8 cellular contexts compared by ENCODE assay signal in genomic region chr17:65556014-65556909, GRCh38. TPM values are rescaled to one million over a fixed set of nuclear protein-coding genes. Genes with fewer than 3 reads are reported as not detected.
DNase-seq lines count a peak whose midpoint lies in the region; ATAC-seq, FAIRE-seq and TF ChIP-seq lines count a peak whose summit lies in the region.

No MANE protein-coding gene starts in this region.

- WGBS in right lobe of liver (ENCODE audit: insufficient coverage, low coverage, low lambda C conversion rate, missing lambda C conversion rate): 34% methylated on average over 5 of the region's 17 CpGs

- peak; percentile 63 for DNase-seq in AG08396 (ENCODE audit: low spot score)
- peak; percentile 43 for DNase-seq in GM18507 (ENCODE audit: extremely low spot score, insufficient read length, low read depth)
- peak; percentile 70 for DNase-seq in NCI-H146 (lab: John Stamatoyannopoulos, UW)
- peak; percentile 95 for DNase-seq in activated CD4-positive, alpha-beta T cell treated with anti-CD3 and anti-CD28 coated beads for 24 hours (ENCODE audit: low read depth in 2 of 2)
- DNase-seq in choroid plexus epithelial cell (ENCODE audit: low read depth): peak; percentile 79
- peak; percentile 82 to 86 (median 82) for DNase-seq in right lobe of liver
- DNase-seq in stimulated activated CD4-positive, alpha-beta T cell treated with anti-CD3 and anti-CD28 coated beads, Interleukin-4, amount 100 ng/mL, for 48 hours (ENCODE audit: low read depth in 2 of 2): peak; percentile 90 to 97
- DNase-seq in cerebellum (ENCODE audit: low spot score): no peak

- peaks cover 0 to 7% (median 0%) of the 10 kb centered on the region in 4 donors for H3K4me1 ChIP-seq in right lobe of liver

- H3K9me3 ChIP-seq in right lobe of liver: no peaks in the 10 kb centered on the region

- H3K4me3 ChIP-seq in choroid plexus epithelial cell (ENCODE audit: low read depth, low read length): peak overlapping the region; percentile 3
- no peak overlapping the region for H3K4me3 ChIP-seq in right lobe of liver

- peak; percentile 57 for FAIRE-seq in GM18507 (lab: Jason Lieb, UNC)

- intact Hi-C loops in right lobe of liver (cut with DNase I): loop anchor here in 1 of 2 donors (5.0 kb wide), 1 partner anchor 99 kb away; no protein-coding TSS in a partner anchor

- no peaks in the 10 kb centered on the region for H3K27me3 ChIP-seq in right lobe of liver

- ATAC-seq in right lobe of liver: peak; percentile 52 to 55 (median 52)

- no peak overlapping the region for H3K27ac ChIP-seq in right lobe of liver

- no peak for TF ChIP-seq POLR2A in right lobe of liver (IDR thresholded peaks at IDR 0.05)

- H3K36me3 ChIP-seq in right lobe of liver: no peaks in the 10 kb centered on the region

- TF ChIP-seq CTCF in choroid plexus epithelial cell (conservative IDR thresholded peaks at IDR 0.05; ENCODE audit: low read depth, low read length): peak; percentile 86
- TF ChIP-seq CTCF in right lobe of liver (IDR thresholded peaks at IDR 0.05): peak; percentile 69 to 88 (median 78)

RNA-seq across cellular contexts. Expression of gene AXIN2, which starts 5.2 kb away (rescaled TPM):
- total RNA-seq in right lobe of liver (1 to 10 TPM; 1.0 to 2.4 (median 2.0) TPM), cerebellum (41.2 TPM)

Comparison
In these comparisons a context has a peak if more than half of its experiments do, and no peak if none do; other contexts are left out.
1. RNA of gene AXIN2, which starts 5.2 kb away (total RNA-seq): 41.2 TPM in cerebellum (single experiment); 1.0 to 2.4 TPM in right lobe of liver; every median in the first group is over 10 times any median in the second.